ENCODE assay signal across 33 cellular contexts in genomic region chr1:61655453-61655852, GRCh38.
"Had no signal": no experiment of that assay in that cellular context is flagged by ENCODE, and none has a peak within 500 bp of the region (broad histone marks: within the 10 kb centered on the region; RNA-seq: fewer than 3 reads in every experiment).

No MANE protein-coding gene starts in this region.

- H3K36me3 ChIP-seq: adrenal gland, brain microvascular endothelial cell, breast epithelium had no signal

- DNase-seq: activated B cell treated with CpG ODN at 0.5 μM for 24 hours; activated CD4-positive, alpha-beta memory T cell treated with anti-CD3 and anti-CD28 coated beads for 36 hours; activated CD4-positive, alpha-beta T cell treated with anti-CD3 and anti-CD28 coated beads for 4 hours; activated CD4-positive, alpha-beta T cell treated with anti-CD3 and anti-CD28 coated beads, Interleukin-2, amount 10 ng/mL, durations not matched to agents 24 days and 14 days; activated CD4-positive, alpha-beta T cell treated with anti-CD3 and anti-CD28 coated beads, Interleukin-2, amount 50 U/mL, for 1 hour; activated CD4-positive, alpha-beta T cell treated with anti-CD3 and anti-CD28 coated beads, Interleukin-2, amount 50 U/mL, for 4 hours; activated CD4-positive, CD25-positive, alpha-beta regulatory T cell treated with anti-CD3 and anti-CD28 coated beads, Interleukin-2, amount 50 U/mL, for 72 hours; activated CD8-positive, alpha-beta memory T cell treated with anti-CD3 and anti-CD28 coated beads, Interleukin-2, amount 50 U/mL, for 4 hours; activated CD8-positive, alpha-beta T cell treated with anti-CD3 and anti-CD28 coated beads for 36 hours; activated effector memory CD4-positive, alpha-beta T cell treated with anti-CD3 and anti-CD28 coated beads, Interleukin-2, amount 50 U/mL, for 16 hours; activated gamma-delta T cell treated with Interleukin-2 at 50 U/mL for 16 hours; activated naive CD4-positive, alpha-beta T cell; activated naive CD4-positive, alpha-beta T cell treated with anti-CD3 and anti-CD28 coated beads for 36 hours; activated naive CD4-positive, alpha-beta T cell treated with anti-CD3 and anti-CD28 coated beads, Interleukin-2, amount 50 U/mL, for 16 hours; activated naive CD8-positive, alpha-beta T cell treated with anti-CD3 and anti-CD28 coated beads for 36 hours; activated T-cell treated with anti-CD3 and anti-CD28 coated beads for 4 hours; activated T-cell treated with anti-CD3 and anti-CD28 coated beads, Interleukin-2, amount 50 U/mL, for 1 hour; activated T-cell treated with anti-CD3 and anti-CD28 coated beads, Interleukin-2, amount 50 U/mL, for 4 hours; activated T-cell treated with anti-CD3 and anti-CD28 coated beads, Interleukin-2, amount 50 U/mL, for 72 hours; adrenal gland; amniotic stem cell; aorta; body of pancreas; brain microvascular endothelial cell; central memory CD4-positive, alpha-beta T cell; T-helper 2 cell; T-helper 9 cell had no signal

- H3K4me3 ChIP-seq: adrenal gland, body of pancreas, breast epithelium had no signal

- H3K27me3 ChIP-seq: adrenal gland, body of pancreas, brain microvascular endothelial cell, breast epithelium had no signal

- H3K27ac ChIP-seq: adrenal gland, body of pancreas, brain microvascular endothelial cell, breast epithelium, VCaP had no signal

- FAIRE-seq: astrocyte, TTC549 had no signal

- ATAC-seq: activated CD8-positive, alpha-beta T cell treated with anti-CD3 and anti-CD28 coated beads for 36 hours; activated naive CD4-positive, alpha-beta T cell treated with anti-CD3 and anti-CD28 coated beads, Interleukin-2, amount 50 U/mL, for 72 hours; activated T-cell treated with anti-CD3 and anti-CD28 coated beads, Interleukin-2, amount 50 U/mL, for 4 hours; activated T-cell treated with anti-CD3 and anti-CD28 coated beads, Interleukin-2, amount 50 U/mL, for 72 hours; activated T-helper 17 cell treated with anti-CD3 and anti-CD28 coated beads, Interleukin-2, amount 50 U/mL, for 72 hours; body of pancreas had no signal

- H3K9me3 ChIP-seq: adrenal gland, body of pancreas had no signal

- H3K4me1 ChIP-seq: adrenal gland, body of pancreas, breast epithelium had no signal
